Comparison of ENCODE assay signal across 8 cellular contexts in genomic region chr2:236569593-236569973, GRCh38. TPM values are rescaled to one million over a fixed set of nuclear protein-coding genes. Genes with fewer than 3 reads are reported as not detected.
DNase-seq lines count a peak whose midpoint lies in the region; ATAC-seq lines count a peak whose summit lies in the region.

TSS of gene ACKR3 (plus strand) at chr2:236569825. CDS start at chr2:236580466, 10,641 bp downstream.

- peak within 1 kb of the TSS; percentile 74 for H3K9ac ChIP-seq in mesendoderm (ENCODE audit: low read length)

- no peaks in the 10 kb centered on the region for H3K9me3 Mint-ChIP-seq in activated CD4-positive, alpha-beta memory T cell treated with anti-CD3 and anti-CD28 coated beads for 36 hours

- H3K4me3 ChIP-seq in mesendoderm (ENCODE audit: low read length) = peak within 1 kb of the TSS; percentile 26

- peak within 1 kb of the TSS; percentile 90 for H3K27ac ChIP-seq in mesendoderm (ENCODE audit: low read depth, low read length)

- peak within 1 kb of the TSS; percentile 62 for H3K4ac ChIP-seq in mesendoderm (ENCODE audit: low read depth, low read length)

- no peaks in the 10 kb centered on the region for H3K36me3 Mint-ChIP-seq in activated CD4-positive, alpha-beta memory T cell treated with anti-CD3 and anti-CD28 coated beads for 36 hours

- POLR2A ChIA-PET in activated CD4-positive, alpha-beta memory T cell treated with anti-CD3 and anti-CD28 coated beads for 36 hours (lab: Charles Lee) = interaction anchor here (2.1 kb wide), 1 partner anchor 57 kb away, joined by 7 read pairs; no protein-coding TSS in a partner anchor

- H3K4me3 Mint-ChIP-seq in activated CD4-positive, alpha-beta memory T cell treated with anti-CD3 and anti-CD28 coated beads for 36 hours = peak within 1 kb of the TSS; percentile 32

- no peak within 1 kb of the TSS for H3K27ac Mint-ChIP-seq in activated CD4-positive, alpha-beta memory T cell treated with anti-CD3 and anti-CD28 coated beads for 36 hours

- peak within 1 kb of the TSS; percentile 99 for H3K18ac ChIP-seq in mesendoderm (ENCODE audit: low read length)

- intact Hi-C loops in activated CD4-positive, alpha-beta memory T cell treated with anti-CD3 and anti-CD28 coated beads for 36 hours (cut with micrococcal nuclease) = loop anchor here (1.0 to 5.0 kb wide), 4 partner anchors 23 to 518 kb away; partner anchors contain the start of gene COPS8

- H3K56ac ChIP-seq in mesendoderm (ENCODE audit: low read length) = peak within 1 kb of the TSS; percentile 79

- peak; percentile 79 for ATAC-seq in HG03025 (IDR thresholded peaks at IDR 0.05; ENCODE audit: low FRiP score, unreplicated experiment)

- no peak within 1 kb of the TSS for H4K8ac ChIP-seq in mesendoderm (ENCODE audit: low read depth, low read length)

- peak within 1 kb of the TSS; percentile 42 for H2BK5ac ChIP-seq in mesendoderm (ENCODE audit: low read length)

- H3K79me2 ChIP-seq in mesendoderm (ENCODE audit: control insufficient read depth, insufficient read depth, low read length) = no peaks in the 10 kb centered on the region

- peaks cover 18% of the 10 kb centered on the region for H3K4me1 Mint-ChIP-seq in activated CD4-positive, alpha-beta memory T cell treated with anti-CD3 and anti-CD28 coated beads for 36 hours (ENCODE audit: low read depth)

- no peaks in the 10 kb centered on the region for H3K79me1 ChIP-seq in mesendoderm (ENCODE audit: low read length)

- DNase-seq in activated gamma-delta T cell treated with Interleukin-2 at 50 U/mL for 16 hours (peak; percentile 77), activated gamma-delta T cell (lab: John Stamatoyannopoulos, UW) (no peak), NCI-H345 (lab: John Stamatoyannopoulos, UW) (peak; percentile 54), mesendoderm (peak; percentile 96)
- DNase-seq in activated CD4-positive, alpha-beta memory T cell treated with anti-CD3 and anti-CD28 coated beads for 36 hours = peak; percentile 76
- DNase-seq in effector CD4-positive, alpha-beta T cell = peak; percentile 64
- DNase-seq in stimulated activated CD8-positive, alpha-beta memory T cell treated with anti-CD3 and anti-CD28 coated beads, Interleukin-15, amount 100 ng/mL, for 1 hour (ENCODE audit: low read depth) = peak; percentile 40

- peak within 1 kb of the TSS; percentile 36 for H4K5ac ChIP-seq in mesendoderm (ENCODE audit: low read length)

- H2BK15ac ChIP-seq in mesendoderm (replicated peaks; ENCODE audit: low read depth) = no peak within 1 kb of the TSS

- WGBS in mesendoderm (ENCODE audit: extremely low coverage, insufficient coverage, low lambda C conversion rate) = no CpG with 5 or more reads among the region's 9 CpGs

- CTCF ChIA-PET in activated CD4-positive, alpha-beta memory T cell treated with anti-CD3 and anti-CD28 coated beads for 36 hours (lab: Charles Lee) = interaction anchor here (0.5 to 4.5 kb wide), 21 partner anchors 10 to 517 kb away, joined by 3 to 135 read pairs (median 4); partner anchors contain the start of gene COPS8

- peak within 1 kb of the TSS; percentile 7 for H2BK120ac ChIP-seq in mesendoderm (ENCODE audit: low read depth, low read length)

- H3K4me2 ChIP-seq in mesendoderm (ENCODE audit: low read length) = peak within 1 kb of the TSS; percentile 70

- peaks cover 24% of the 10 kb centered on the region for H3K4me1 ChIP-seq in mesendoderm (ENCODE audit: control insufficient read depth, low read depth, low read length)

- no peak within 1 kb of the TSS for H2AK5ac ChIP-seq in mesendoderm (ENCODE audit: low read length)

- no peaks in the 10 kb centered on the region for H3K27me3 ChIP-seq in mesendoderm (ENCODE audit: insufficient read depth, low read length, poor library complexity)

- H3K27me3 Mint-ChIP-seq in activated CD4-positive, alpha-beta memory T cell treated with anti-CD3 and anti-CD28 coated beads for 36 hours = no peaks in the 10 kb centered on the region

- no peaks in the 10 kb centered on the region for H3K36me3 ChIP-seq in mesendoderm (ENCODE audit: control insufficient read depth, insufficient read depth, low read length)

- no peak within 1 kb of the TSS for H3K23ac ChIP-seq in mesendoderm (ENCODE audit: low read length)

RNA-seq across cellular contexts. Expression of gene ACKR3, which starts in this region (rescaled TPM):
- 1 to 10 TPM; 1.2 TPM for total RNA-seq in activated CD4-positive, alpha-beta memory T cell treated with anti-CD3 and anti-CD28 coated beads for 36 hours
- polyA plus RNA-seq in mesendoderm (2013, experiment 1 of 2) = 5.3 TPM
- 4.6 TPM for polyA plus RNA-seq in mesendoderm (2013, experiment 2 of 2)
